8 cellular contexts compared by ENCODE assay signal in the genomic region with DNA sequence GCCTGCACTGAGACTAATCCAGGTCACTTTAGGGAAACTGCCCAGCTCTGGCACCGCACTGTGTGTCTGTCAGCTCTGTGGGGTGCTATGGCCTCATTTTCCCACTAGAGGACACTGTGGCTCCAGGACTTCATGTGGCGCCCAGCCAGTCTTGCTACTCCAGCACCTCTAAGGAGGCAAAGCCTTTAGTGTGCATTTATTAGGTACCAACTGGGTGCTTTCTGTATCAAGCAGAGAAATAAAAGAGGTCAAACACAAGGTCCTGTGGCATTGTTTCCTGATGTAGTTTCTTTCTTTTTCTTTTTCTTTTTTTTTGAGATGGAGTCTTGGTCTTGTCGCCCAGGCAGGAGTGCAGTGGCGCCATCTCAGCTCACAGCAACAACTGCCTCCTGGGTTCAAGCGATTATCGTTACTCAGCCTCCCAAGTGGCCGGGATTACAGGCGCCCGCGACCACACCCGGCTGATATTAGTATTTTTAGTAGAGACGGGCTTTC. TPM values are rescaled to one million over a fixed set of nuclear protein-coding genes. Genes with fewer than 3 reads are reported as not detected.
DNase-seq lines count a peak whose midpoint lies in the region; ATAC-seq, FAIRE-seq and TF ChIP-seq lines count a peak whose summit lies in the region.

No MANE protein-coding gene starts in this region.

- H3K27me3 ChIP-seq in GM23338 (ENCODE audit: insufficient read depth) (no peaks in the 10 kb centered on the region), HepG2 (ENCODE audit: control insufficient read depth in 1 of 2, insufficient read depth in 2 of 2, low read length in 2 of 2) (peaks cover 0 to 2% of the 10 kb centered on the region in 2 experiments; a peak in 1 of 5 replicates)

- no peaks in the 10 kb centered on the region for H3K9me3 ChIP-seq in HepG2 (ENCODE audit: low read length)

- H3K36me3 Mint-ChIP-seq in GM23338 (ENCODE audit: low read depth) = no peaks in the 10 kb centered on the region
- H3K36me3 Mint-ChIP-seq in activated CD4-positive, alpha-beta T cell treated with anti-CD3 and anti-CD28 coated beads for 36 hours (ENCODE audit: low read depth) = no peaks in the 10 kb centered on the region

- no peaks in the 10 kb centered on the region for H3K36me3 ChIP-seq in GM23338 (ENCODE audit: insufficient read depth)
- no peaks in the 10 kb centered on the region for H3K36me3 ChIP-seq in HepG2 (replicated peaks in 1 of 2; ENCODE audit: control insufficient read depth in 1 of 2, insufficient read depth in 2 of 2, low read length in 2 of 2)

- CTCF ChIA-PET in activated CD4-positive, alpha-beta T cell treated with anti-CD3 and anti-CD28 coated beads for 36 hours (lab: Charles Lee) = interaction anchor here (0.6 to 2.1 kb wide), 19 partner anchors 10 to 502 kb away, joined by 3 to 23 read pairs (median 4); no protein-coding TSS in a partner anchor
- CTCF ChIA-PET in HepG2 (lab: Yijun Ruan, JAX; ENCODE audit: low intra/inter-chr PET ratio, low total read pairs) = interaction anchor here (2.3 kb wide), 1 partner anchor 66 kb away, joined by 37 read pairs; no protein-coding TSS in a partner anchor

- intact Hi-C loops in activated CD4-positive, alpha-beta T cell treated with anti-CD3 and anti-CD28 coated beads for 36 hours (cut with DNase I, micrococcal nuclease) = loop anchor here (1.0 to 10.0 kb wide), 5 partner anchors 66 to 504 kb away; a partner anchor contains a TSS
- intact Hi-C loops in HepG2 (cut with micrococcal nuclease; ENCODE audit: unreplicated experiment) = loop anchor here (1.0 to 5.0 kb wide), 2 partner anchors 49 to 66 kb away; no protein-coding TSS in a partner anchor

- H3K4me1 Mint-ChIP-seq in GM23338 = peaks cover 11% of the 10 kb centered on the region
- H3K4me1 Mint-ChIP-seq in activated CD4-positive, alpha-beta T cell treated with anti-CD3 and anti-CD28 coated beads for 36 hours = no peaks in the 10 kb centered on the region

- H3K27me3 Mint-ChIP-seq in GM23338 (ENCODE audit: insufficient read depth, low read depth, poor library complexity) = peaks cover 2% of the 10 kb centered on the region
- no peaks in the 10 kb centered on the region for H3K27me3 Mint-ChIP-seq in activated CD4-positive, alpha-beta T cell treated with anti-CD3 and anti-CD28 coated beads for 36 hours

- WGBS in HepG2 (ENCODE audit: low lambda C conversion rate) = 57% methylated on average over 11 of the region's 12 CpGs

- H3K27ac Mint-ChIP-seq in GM23338 = no peak overlapping the region
- H3K27ac Mint-ChIP-seq in activated CD4-positive, alpha-beta T cell treated with anti-CD3 and anti-CD28 coated beads for 36 hours = no peak overlapping the region

- POLR2A ChIA-PET in activated CD4-positive, alpha-beta T cell treated with anti-CD3 and anti-CD28 coated beads for 36 hours (lab: Charles Lee) = interaction anchor here (0.6 to 0.8 kb wide), 3 partner anchors 9 to 210 kb away, joined by 3 read pairs; no protein-coding TSS in a partner anchor
- POLR2A ChIA-PET in HepG2 (lab: Yijun Ruan, JAX) = no interaction called here

- BruUV-seq in HepG2 (replicated peaks; lab: Mats Ljungman, UMichigan) = no TSS peak

- DNase-seq in AML-193 (lab: John Stamatoyannopoulos, UW) = peak; percentile 83 to 91
- DNase-seq in GM23338 (ENCODE audit: low spot score) = peak; percentile 96
- peak; percentile 82 for DNase-seq in NCI-H460 (ENCODE audit: extremely low read depth, low read depth)
- DNase-seq in activated CD4-positive, alpha-beta T cell treated with anti-CD3 and anti-CD28 coated beads for 36 hours = peak; percentile 85
- DNase-seq in choroid plexus epithelial cell (ENCODE audit: low read depth) = peak; percentile 85
- DNase-seq in HepG2 (ENCODE audit: low spot score) = peak; percentile 70
- peak; percentile 73 for DNase-seq in stimulated activated CD4-positive, alpha-beta T cell treated with anti-CD3 and anti-CD28 coated beads, Interleukin-4, amount 100 ng/mL, for 24 hours

- H3F3A ChIP-seq in GM23338 (replicated peaks; ENCODE audit: low read depth) = peaks cover 9% of the 10 kb centered on the region; the same call in 1 of the 2 replicates

- peak; percentile 97 for ATAC-seq in GM23338
- ATAC-seq in activated CD4-positive, alpha-beta T cell treated with anti-CD3 and anti-CD28 coated beads for 36 hours = peak; percentile 100
- ATAC-seq in HepG2 = peak; percentile 96
- no peak for ATAC-seq in GM18511 (IDR thresholded peaks at IDR 0.05; ENCODE audit: unreplicated experiment)

- H2AFZ ChIP-seq in GM23338 (no peak overlapping the region), HepG2 (ENCODE audit: low read length) (no peak overlapping the region)

- no peak overlapping the region for H3K27ac ChIP-seq in GM23338 (ENCODE audit: low read depth)
- H3K27ac ChIP-seq in HepG2 (ENCODE audit: extremely low read length, insufficient read depth, low read length) = no peak overlapping the region

- H3K4me3 ChIP-seq in GM23338 (no peak overlapping the region), choroid plexus epithelial cell (ENCODE audit: low read depth, low read length) (no peak overlapping the region), HepG2 (replicated peaks in 1 of 3; ENCODE audit: insufficient read depth in 1 of 3, low read depth in 2 of 3, low read length in 3 of 3) (no peak overlapping the region)

- no peaks in the 10 kb centered on the region for H3K79me2 ChIP-seq in GM23338 (replicated peaks; ENCODE audit: insufficient read depth)
- no peaks in the 10 kb centered on the region for H3K79me2 ChIP-seq in HepG2 (ENCODE audit: insufficient read depth, low read length)

- TF ChIP-seq EP300 in HepG2 (IDR thresholded peaks at IDR 0.05; ENCODE audit: low read depth in 2 of 2, low read length in 2 of 2) = no peak
- TF ChIP-seq EP300 in HepG2 (CRISPR knock-in tag; IDR thresholded peaks at IDR 0.05; ENCODE audit: borderline replicate concordance) = no peak

- TF ChIP-seq RAD21 in HepG2 (CRISPR knock-in tag; IDR thresholded peaks at IDR 0.05) = peak; percentile 96

- no peak overlapping the region for H3K4me2 ChIP-seq in GM23338
- H3K4me2 ChIP-seq in HepG2 (ENCODE audit: low read depth, low read length) = no peak overlapping the region

- H3K4me1 ChIP-seq in GM23338 (ENCODE audit: insufficient read depth) (peaks cover 6% of the 10 kb centered on the region), HepG2 (ENCODE audit: insufficient read depth, low read length) (peaks cover 23% of the 10 kb centered on the region)

- no peaks in the 10 kb centered on the region for H3K9me2 ChIP-seq in GM23338 (ENCODE audit: insufficient read depth)

- H3K9ac ChIP-seq in HepG2 (ENCODE audit: insufficient read depth, low read depth, low read length) = no peak overlapping the region

- no peaks in the 10 kb centered on the region for H3K9me3 Mint-ChIP-seq in GM23338
- H3K9me3 Mint-ChIP-seq in activated CD4-positive, alpha-beta T cell treated with anti-CD3 and anti-CD28 coated beads for 36 hours (ENCODE audit: low read depth) = no peaks in the 10 kb centered on the region

- TF ChIP-seq POLR2A in HepG2 (IDR thresholded peaks at IDR 0.05; ENCODE audit: insufficient read depth in 1 of 2, low read depth in 2 of 2, low read length in 2 of 2) = no peak

- in situ Hi-C loops in HepG2 (cut with HindIII; ENCODE audit: extremely low pct_ligation_motif_present, low pct_unique_long_range_greater_than_20kb) = no loop called here

- FAIRE-seq in HepG2 (lab: Jason Lieb, UNC) = peak; percentile 78

- no peak overlapping the region for H3K4me3 Mint-ChIP-seq in GM23338
- no peak overlapping the region for H3K4me3 Mint-ChIP-seq in activated CD4-positive, alpha-beta T cell treated with anti-CD3 and anti-CD28 coated beads for 36 hours

- H4K20me1 ChIP-seq in GM23338 (replicated peaks; ENCODE audit: insufficient read depth) = no peaks in the 10 kb centered on the region
- no peaks in the 10 kb centered on the region for H4K20me1 ChIP-seq in HepG2 (ENCODE audit: insufficient read depth, low read length)

- peak; percentile 99 to 100 for TF ChIP-seq CTCF in GM23338 (conservative IDR thresholded peaks at IDR 0.05; ENCODE audit: low read depth in 2 of 2)
- peak; percentile 100 for TF ChIP-seq CTCF in choroid plexus epithelial cell (conservative IDR thresholded peaks at IDR 0.05; ENCODE audit: low read depth, low read length)
- TF ChIP-seq CTCF in HepG2 (CRISPR knock-in tag; IDR thresholded peaks at IDR 0.05) = peak; percentile 97

TF ChIP-seq in HepG2, 621 proteins besides CTCF, POLR2A, EP300 and RAD21 (continues in another document):
- TF ChIP-seq ZNF263 (CRISPR knock-in tag; IDR thresholded peaks at IDR 0.05) = 0 out of 2 replicates have a peak, but pooled peaks have one; percentile 38
- no peak for TF ChIP-seq SNAPC2 (CRISPR knock-in tag; IDR thresholded peaks at IDR 0.05)
- no peak for TF ChIP-seq PITX1 (CRISPR knock-in tag; IDR thresholded peaks at IDR 0.05)

RNA-seq across cellular contexts. Expression of a gene that starts 12.5 kb away (rescaled TPM):
- 8.1 and 12.3 TPM in 2 replicates for total RNA-seq in GM23338 (2014; rRNA removed; shearing (Covaris generic))
- polyA plus RNA-seq in GM23338 (2016; fragmentation: Nextera tagmentation; extraction: Ambion mirVana) = 2.0 and 2.3 TPM in 2 replicates
- 0.25 and 0.43 TPM in 2 replicates for total RNA-seq in NCI-H460 (2014; rRNA removed; shearing (Covaris generic))
- 1.4 TPM in 2 replicates for polyA plus RNA-seq in NCI-H460 (2014; cell fraction: nucleus; rRNA removed)
- total RNA-seq in activated CD4-positive, alpha-beta T cell treated with anti-CD3 and anti-CD28 coated beads for 36 hours = under 1 TPM in 1 of 2 experiments, not detected in 1; 0.09 TPM
- total RNA-seq in HepG2 (2016; rRNA removed; fragmentation: Illumina TruSeq; extraction: Trizol) = 0.09 TPM in 1 of 2 replicates, not detected in the other
- 0.18 and 0.30 TPM in 2 replicates for total RNA-seq in HepG2 (2016; cell fraction: cytosol; rRNA removed; fragmentation: Illumina TruSeq; extraction: Trizol; ENCODE audit: low read depth)
- 0.11 TPM in 1 of 2 replicates, not detected in the other for total RNA-seq in HepG2 (2016; cell fraction: insoluble cytoplasmic fraction; rRNA removed; fragmentation: Illumina TruSeq; extraction: Trizol)
- total RNA-seq in HepG2 (2016; cell fraction: membrane; rRNA removed; fragmentation: Illumina TruSeq; extraction: Trizol) = 0.07 and 0.15 TPM in 2 replicates
- 0.13 and 0.19 TPM in 2 replicates for total RNA-seq in HepG2 (2016; cell fraction: nucleus; rRNA removed; fragmentation: Illumina TruSeq; extraction: Trizol)
- polyA plus RNA-seq in HepG2 (2011; rRNA removed) = 0.04 TPM in 1 of 2 replicates, not detected in the other
- 0.07 TPM in 1 of 2 replicates, not detected in the other for polyA plus RNA-seq in HepG2 (2011; cell fraction: cytosol; rRNA removed)
- not detected in 2 replicates for polyA plus RNA-seq in HepG2 (2011; cell fraction: nucleus; rRNA removed)
- polyA plus RNA-seq in HepG2 (2012) = 0.07 TPM in 1 of 2 replicates, not detected in the other
- 0.24 and 0.34 TPM in 2 replicates for polyA plus RNA-seq in HepG2 (2016; cell fraction: cytosol; fragmentation: Illumina TruSeq; extraction: Trizol; ENCODE audit: low read depth)
- polyA plus RNA-seq in HepG2 (2016; cell fraction: insoluble cytoplasmic fraction; fragmentation: Illumina TruSeq; extraction: Trizol; ENCODE audit: low read depth) = not detected in 2 replicates
- 0.19 and 0.24 TPM in 2 replicates for polyA plus RNA-seq in HepG2 (2016; cell fraction: membrane; fragmentation: Illumina TruSeq; extraction: Trizol; ENCODE audit: low read depth)
- 0.16 TPM in 1 of 2 replicates, not detected in the other for polyA plus RNA-seq in HepG2 (2016; cell fraction: nucleus; fragmentation: Illumina TruSeq; extraction: Trizol; ENCODE audit: insufficient read depth, low read depth)
- 0.07 and 0.12 TPM in 2 replicates for polyA minus RNA-seq in HepG2 (2011; rRNA and poly(A)+ RNA removed; ENCODE audit: low replicate concordance)
- polyA minus RNA-seq in HepG2 (2011; cell fraction: cytosol; rRNA and poly(A)+ RNA removed) = not detected in 2 replicates
- polyA minus RNA-seq in HepG2 (2011; cell fraction: nucleus; rRNA and poly(A)+ RNA removed) = not detected in 2 replicates
